In the genomic region with DNA sequence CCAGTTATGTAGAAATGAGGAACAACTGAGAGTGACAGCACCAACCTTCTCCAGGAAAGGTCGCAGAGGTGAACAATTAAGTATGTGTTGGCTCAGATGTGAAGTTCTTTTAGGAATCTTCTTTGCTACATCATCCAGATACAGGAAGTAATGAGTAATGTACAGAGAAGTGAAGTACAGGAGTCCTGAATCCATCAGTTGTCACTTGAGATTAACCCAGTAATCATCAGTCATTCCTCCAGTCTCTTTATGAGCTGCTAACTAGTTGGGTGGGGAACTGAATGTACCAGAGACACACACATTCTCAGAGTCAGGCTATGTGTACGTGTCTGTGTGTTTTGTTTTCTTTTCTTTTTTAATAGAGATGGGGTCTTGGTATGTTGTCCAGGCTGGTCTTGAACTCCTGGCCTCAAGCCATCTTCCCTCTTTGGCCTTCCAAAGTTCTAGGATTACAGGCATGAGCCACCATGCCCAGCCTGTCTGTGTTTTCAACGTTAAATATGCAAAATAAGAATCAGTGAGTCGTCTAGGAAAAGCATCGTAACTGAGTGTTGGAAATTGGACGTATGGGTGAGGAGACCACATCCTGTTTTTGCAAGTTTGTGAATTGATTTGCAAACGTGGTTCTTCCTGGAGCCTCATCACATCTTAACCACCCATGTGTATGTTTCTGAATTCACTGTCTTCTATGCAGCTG, we compare ENCODE assay signal across 15 cellular contexts. TPM values are rescaled to one million over a fixed set of nuclear protein-coding genes. Genes with fewer than 3 reads are reported as not detected.
DNase-seq lines count a peak whose midpoint lies in the region; ATAC-seq, FAIRE-seq and TF ChIP-seq lines count a peak whose summit lies in the region.
"Had no signal": no experiment of that assay in that cellular context is flagged by ENCODE, and none has a peak within 500 bp of the region (broad histone marks: within the 10 kb centered on the region; RNA-seq: fewer than 3 reads in every experiment).

No MANE protein-coding gene starts in this region.

- no peak for TF ChIP-seq RAD21 in GM12878 (IDR thresholded peaks at IDR 0.05; ENCODE audit: insufficient read depth, low read depth, low read length)

- H3K27me3 Mint-ChIP-seq in activated naive CD4-positive, alpha-beta T cell treated with anti-CD3 and anti-CD28 coated beads for 36 hours (ENCODE audit: low read depth): no peaks in the 10 kb centered on the region
- no peaks in the 10 kb centered on the region for H3K27me3 Mint-ChIP-seq in T-cell
- H3K27me3 Mint-ChIP-seq in stimulated activated naive CD8-positive, alpha-beta T cell treated with anti-CD3 and anti-CD28 coated beads, Interleukin-15, amount 100 ng/mL, for 72 hours: no peaks in the 10 kb centered on the region

- H3K4me3 ChIP-seq in GM12878 (peak overlapping the region; percentile 24; the same call in 1 of the 2 replicates), left ventricle myocardium inferior (no peak overlapping the region)
- H3K4me3 ChIP-seq: MG63, stomach had no signal

- H3K79me2 ChIP-seq in GM12878 (ENCODE audit: control insufficient read depth, insufficient read depth, low read length): no peaks in the 10 kb centered on the region

- peaks cover 4% of the 10 kb centered on the region for H3K4me1 ChIP-seq in GM12878 (ENCODE audit: control insufficient read depth, insufficient read depth, low read length)
- no peaks in the 10 kb centered on the region for H3K4me1 ChIP-seq in left ventricle myocardium inferior
- H3K4me1 ChIP-seq: stomach had no signal

- SMC1A ChIA-PET in GM12878 (lab: Charles Lee; ENCODE audit: uncharacterized antibody, unreplicated experiment): no interaction called here

- FAIRE-seq in GM12878 (lab: Jason Lieb, UNC): peak; percentile 78
- FAIRE-seq: islet of Langerhans had no signal

- H3K4me2 ChIP-seq in GM12878 (ENCODE audit: control insufficient read depth, insufficient read depth): 0 out of 2 replicates have a peak overlapping the region, but pooled peaks have one; percentile 33

- no peak overlapping the region for H3K9ac ChIP-seq in GM12878 (ENCODE audit: control insufficient read depth, insufficient read depth, low read length)

- peaks cover 10% of the 10 kb centered on the region for H3K9me3 Mint-ChIP-seq in activated naive CD4-positive, alpha-beta T cell treated with anti-CD3 and anti-CD28 coated beads for 36 hours
- peaks cover 3 to 14% (median 6%) of the 10 kb centered on the region in 3 donors for H3K9me3 Mint-ChIP-seq in T-cell
- peaks cover 28 to 46% of the 10 kb centered on the region in 2 donors for H3K9me3 Mint-ChIP-seq in stimulated activated naive CD8-positive, alpha-beta T cell treated with anti-CD3 and anti-CD28 coated beads, Interleukin-15, amount 100 ng/mL, for 72 hours

- H2AFZ ChIP-seq in GM12878 (ENCODE audit: control insufficient read depth, low read depth, low read length): peak overlapping the region; percentile 26; the same call in 1 of the 2 replicates

- peak overlapping the region; percentile 96 for H3K27ac Mint-ChIP-seq in activated naive CD4-positive, alpha-beta T cell treated with anti-CD3 and anti-CD28 coated beads for 36 hours
- H3K27ac Mint-ChIP-seq in T-cell: peak overlapping the region; percentile 96 to 98
- H3K27ac Mint-ChIP-seq in stimulated activated naive CD8-positive, alpha-beta T cell treated with anti-CD3 and anti-CD28 coated beads, Interleukin-15, amount 100 ng/mL, for 72 hours: peak overlapping the region; percentile 99

- WGBS in GM12878 (ENCODE audit: insufficient coverage, insufficient replicate concordance, low lambda C conversion rate, missing lambda C conversion rate): 0% methylated on average over 7 of the region's 7 CpGs

- no peaks in the 10 kb centered on the region for H3K36me3 ChIP-seq in GM12878 (ENCODE audit: control insufficient read depth in 2 of 2, insufficient read depth in 2 of 2, low read length in 1 of 2)
- H3K36me3 ChIP-seq in left ventricle myocardium inferior: no peaks in the 10 kb centered on the region
- H3K36me3 ChIP-seq: MG63, stomach had no signal

- no peaks in the 10 kb centered on the region for H4K20me1 ChIP-seq in GM12878 (ENCODE audit: control insufficient read depth, insufficient read depth)

- peaks cover 10% of the 10 kb centered on the region for H3K36me3 Mint-ChIP-seq in activated naive CD4-positive, alpha-beta T cell treated with anti-CD3 and anti-CD28 coated beads for 36 hours (ENCODE audit: low read depth)
- H3K36me3 Mint-ChIP-seq in T-cell: peaks cover 3% of the 10 kb centered on the region

- no peak for TF ChIP-seq POLR2A in GM12878 (IDR thresholded peaks at IDR 0.05; ENCODE audit: low read depth, low read length)

- intact Hi-C loops in activated naive CD4-positive, alpha-beta T cell treated with anti-CD3 and anti-CD28 coated beads for 36 hours (cut with micrococcal nuclease): loop anchor here (1.0 kb wide), 5 partner anchors 20 to 68 kb away; partner anchors contain the start of genes ZNF200 and ZNF263
- intact Hi-C loops in GM12878 (cut with micrococcal nuclease; ENCODE audit: unreplicated experiment): no loop called here
- intact Hi-C loops in left ventricle myocardium inferior (cut with micrococcal nuclease): no loop called here

- TF ChIP-seq CTCF in GM12878 (IDR thresholded peaks at IDR 0.05 in 2 of 3, conservative IDR thresholded peaks at IDR 0.05 in 1 of 3; ENCODE audit: control insufficient read depth in 2 of 3, extremely low read depth in 1 of 3, insufficient read depth in 1 of 3, low read depth in 3 of 3, low read length in 3 of 3) (no peak), GM13977 (IDR thresholded peaks at IDR 0.05; ENCODE audit: extremely low read depth, insufficient read depth, missing control alignments) (no peak), left ventricle myocardium inferior (IDR thresholded peaks at IDR 0.05; ENCODE audit: borderline replicate concordance) (no peak)

- in situ Hi-C loops in GM12878 (cut with MboI) (no loop called here), GM13977 (cut with MboI; ENCODE audit: low pct_unique_long_range_greater_than_20kb, low sequenced_read_pairs, unreplicated experiment) (no loop called here)

- peak; percentile 76 for DNase-seq in activated naive CD4-positive, alpha-beta T cell treated with anti-CD3 and anti-CD28 coated beads for 36 hours
- no peak for DNase-seq in activated naive CD4-positive, alpha-beta T cell treated with anti-CD3 and anti-CD28 coated beads, Interleukin-2, amount 50 U/mL, for 16 hours
- DNase-seq in T-cell: peak in 27 of 34 experiments; percentile 3 to 75 (median 51)
- DNase-seq in GM12878 (ENCODE audit: low read depth, low spot score): no peak
- peak; percentile 59 to 66 for DNase-seq in stimulated activated naive CD8-positive, alpha-beta T cell treated with anti-CD3 and anti-CD28 coated beads, Interleukin-15, amount 100 ng/mL, for 72 hours
- no peak for DNase-seq in GF-D8 (lab: John Stamatoyannopoulos, UW)
- DNase-seq in GM13977 (ENCODE audit: low spot score): no peak
- no peak for DNase-seq in left ventricle myocardium inferior
- DNase-seq: cerebellar nuclear complex, MG63, NCI-H446 treated with DMSO at 0.1 percent for 48 hours, stomach had no signal

- peak overlapping the region; percentile 54 for H3K4me3 Mint-ChIP-seq in activated naive CD4-positive, alpha-beta T cell treated with anti-CD3 and anti-CD28 coated beads for 36 hours
- H3K4me3 Mint-ChIP-seq in T-cell: peak overlapping the region; percentile 62 to 73 (median 63)
- H3K4me3 Mint-ChIP-seq in stimulated activated naive CD8-positive, alpha-beta T cell treated with anti-CD3 and anti-CD28 coated beads, Interleukin-15, amount 100 ng/mL, for 72 hours: peak overlapping the region; percentile 70 to 84

- peaks cover 31% of the 10 kb centered on the region for H3K4me1 Mint-ChIP-seq in activated naive CD4-positive, alpha-beta T cell treated with anti-CD3 and anti-CD28 coated beads for 36 hours (ENCODE audit: low read depth)
- H3K4me1 Mint-ChIP-seq in T-cell: peaks cover 33 to 51% (median 46%) of the 10 kb centered on the region in 3 donors
- H3K4me1 Mint-ChIP-seq in stimulated activated naive CD8-positive, alpha-beta T cell treated with anti-CD3 and anti-CD28 coated beads, Interleukin-15, amount 100 ng/mL, for 72 hours: peaks cover 57% of the 10 kb centered on the region

- peak; percentile 90 to 94 (median 92) for ATAC-seq in T-cell (replicated peaks in 1 of 4)
- ATAC-seq in GM12878: no peak
- ATAC-seq in stimulated activated naive CD8-positive, alpha-beta T cell treated with anti-CD3 and anti-CD28 coated beads, Interleukin-15, amount 100 ng/mL, for 72 hours: peak; percentile 94
- ATAC-seq: SK-N-SH treated with all-trans-retinoic acid at 6 μM for 48 hours had no signal

- no peak for TF ChIP-seq EP300 in GM12878 (IDR thresholded peaks at IDR 0.05; ENCODE audit: borderline replicate concordance in 1 of 2, control insufficient read depth in 1 of 2, low read depth in 2 of 2, low read length in 2 of 2)

- CTCF ChIA-PET in activated naive CD4-positive, alpha-beta T cell treated with anti-CD3 and anti-CD28 coated beads for 36 hours (lab: Charles Lee): no interaction called here
- CTCF ChIA-PET in T-cell (lab: Charles Lee) (no interaction called here), GM12878 (lab: Yijun Ruan, JAX) (no interaction called here)

- no peaks in the 10 kb centered on the region for H3K27me3 ChIP-seq in GM12878 (replicated peaks in 1 of 2; ENCODE audit: control insufficient read depth in 2 of 2, insufficient read depth in 2 of 2, low read length in 1 of 2)
- peaks cover 19% of the 10 kb centered on the region for H3K27me3 ChIP-seq in left ventricle myocardium inferior (ENCODE audit: low read depth)

- H3K27ac ChIP-seq in GM12878 (ENCODE audit: control insufficient read depth, insufficient read depth): no peak overlapping the region
- no peak overlapping the region for H3K27ac ChIP-seq in left ventricle myocardium inferior (replicated peaks)

- RAD21 ChIA-PET in GM12878 (lab: Charles Lee; ENCODE audit: unreplicated experiment): no interaction called here

- no TSS peak for BruUV-seq in GM12878 (replicated peaks; lab: Mats Ljungman, UMichigan)

- H3K9me3 ChIP-seq in GM12878 (replicated peaks; ENCODE audit: control insufficient read depth, insufficient read depth, low read length) (no peaks in the 10 kb centered on the region; the same call in 2 of the 3 replicates), left ventricle myocardium inferior (replicated peaks) (peaks cover 33% of the 10 kb centered on the region)

- POLR2A ChIA-PET in T-cell (lab: Charles Lee) (no interaction called here), GM12878 (lab: Charles Lee) (no interaction called here)

RNA-seq across cellular contexts. Expression of gene ZNF200, which starts 19.9 kb away (rescaled TPM):
- total RNA-seq in activated naive CD4-positive, alpha-beta T cell treated with anti-CD3 and anti-CD28 coated beads for 36 hours: 10 to 100 TPM in 1 of 2 experiments, 1 to 10 TPM in 1; 9.7 to 10.1 TPM
- total RNA-seq in T-cell (10 to 100 TPM in 3 of 5 donors, 1 to 10 TPM in 2; 7.6 to 21.3 (median 20.1) TPM), GM12878 (2014; rRNA removed) (12.8 and 14.1 TPM in 2 replicates), GM12878 (2014; rRNA removed; fragmentation: Illumina TruSeq; extraction: Trizol) (11.5 and 12.1 TPM in 2 replicates), GM12878 (2021) (8.7 and 10.4 TPM in 2 replicates), left ventricle myocardium inferior (5.8 TPM)
- total RNA-seq in GM12878 (2013; cell fraction: nucleolus; rRNA removed): 30.1 and 31.9 TPM in 2 replicates
- 3.1 TPM for polyA plus RNA-seq in GM12878 (2011; ENCODE audit: low read depth)
- polyA plus RNA-seq in GM12878 (2011; rRNA removed) (6.3 and 7.8 TPM in 2 replicates), GM12878 (2014; fragmentation: Illumina TruSeq; extraction: Trizol) (8.9 and 11.2 TPM in 2 replicates), GM12878 (2014; fragmentation: Nextera tagmentation; extraction: Ambion mirVana) (1 to 10 TPM; 4.0 to 4.1 TPM), GM12878 (2014; rRNA removed) (5.2 and 8.3 TPM in 2 replicates), GM12878 (2016; fragmentation: Nextera tagmentation; extraction: Ambion mirVana) (10 to 100 TPM; 12.4 to 13.9 TPM)
- 4.1 and 4.6 TPM in 2 replicates for polyA plus RNA-seq in GM12878 (2011; cell fraction: cytosol; rRNA removed)
- 8.2 and 10.6 TPM in 2 replicates for polyA plus RNA-seq in GM12878 (2011; cell fraction: nucleus; rRNA removed)
- polyA plus RNA-seq in GM12878 (2012): 4.6 and 5.5 TPM in 2 replicates
- polyA minus RNA-seq in GM12878 (2011; rRNA and poly(A)+ RNA removed): 9.2 and 11.3 TPM in 2 replicates
- polyA minus RNA-seq in GM12878 (2011; cell fraction: cytosol; rRNA and poly(A)+ RNA removed): 4.0 and 7.1 TPM in 2 replicates
- 9.7 and 17.2 TPM in 2 replicates for polyA minus RNA-seq in GM12878 (2011; cell fraction: nucleus; rRNA and poly(A)+ RNA removed)

RNA-seq across cellular contexts. Expression of gene OR1F1, which starts 27.0 kb away (rescaled TPM):
- total RNA-seq in activated naive CD4-positive, alpha-beta T cell treated with anti-CD3 and anti-CD28 coated beads for 36 hours: not detected
- total RNA-seq in T-cell: not detected
- total RNA-seq in GM12878 (2013; cell fraction: nucleolus; rRNA removed): not detected in 2 replicates
- not detected in 2 replicates for total RNA-seq in GM12878 (2014; rRNA removed)
- not detected in 2 replicates for total RNA-seq in GM12878 (2014; rRNA removed; fragmentation: Illumina TruSeq; extraction: Trizol)
- not detected in 2 replicates for total RNA-seq in GM12878 (2021)
- polyA plus RNA-seq in GM12878 (2011; ENCODE audit: low read depth): not detected
- polyA plus RNA-seq in GM12878 (2011; rRNA removed): 0.12 TPM in 1 of 2 replicates, not detected in the other
- 0.30 and 0.36 TPM in 2 replicates for polyA plus RNA-seq in GM12878 (2011; cell fraction: cytosol; rRNA removed)
- 0.12 TPM in 1 of 2 replicates, not detected in the other for polyA plus RNA-seq in GM12878 (2011; cell fraction: nucleus; rRNA removed)
- polyA plus RNA-seq in GM12878 (2012): not detected in 2 replicates
- 0.10 TPM in 1 of 2 replicates, not detected in the other for polyA plus RNA-seq in GM12878 (2014; fragmentation: Illumina TruSeq; extraction: Trizol)
- polyA plus RNA-seq in GM12878 (2014; fragmentation: Nextera tagmentation; extraction: Ambion mirVana): not detected
- 0.14 TPM in 1 of 2 replicates, not detected in the other for polyA plus RNA-seq in GM12878 (2014; rRNA removed)
- not detected for polyA plus RNA-seq in GM12878 (2016; fragmentation: Nextera tagmentation; extraction: Ambion mirVana)
- 1.1 TPM in 1 of 2 replicates, not detected in the other for polyA minus RNA-seq in GM12878 (2011; rRNA and poly(A)+ RNA removed)
- not detected in 2 replicates for polyA minus RNA-seq in GM12878 (2011; cell fraction: cytosol; rRNA and poly(A)+ RNA removed)
- polyA minus RNA-seq in GM12878 (2011; cell fraction: nucleus; rRNA and poly(A)+ RNA removed): not detected in 2 replicates
- total RNA-seq in left ventricle myocardium inferior: not detected
- total RNA-seq: myocyte, stomach had no signal
- polyA plus RNA-seq: stomach had no signal

RNA-seq across cellular contexts. Expression of gene MEFV, which starts 41.4 kb away (rescaled TPM):
- total RNA-seq in activated naive CD4-positive, alpha-beta T cell treated with anti-CD3 and anti-CD28 coated beads for 36 hours: under 1 TPM; 0.07 TPM
- total RNA-seq in T-cell: under 1 TPM in 4 of 5 donors, not detected in 1; 0.10 to 0.38 (median 0.19) TPM
- 0.29 TPM in 1 of 2 replicates, not detected in the other for total RNA-seq in GM12878 (2013; cell fraction: nucleolus; rRNA removed)
- 0.05 and 0.11 TPM in 2 replicates for total RNA-seq in GM12878 (2014; rRNA removed)
- total RNA-seq in GM12878 (2014; rRNA removed; fragmentation: Illumina TruSeq; extraction: Trizol): 0.14 TPM in 1 of 2 replicates, not detected in the other
- 0.10 and 0.11 TPM in 2 replicates for total RNA-seq in GM12878 (2021)
- not detected for polyA plus RNA-seq in GM12878 (2011; ENCODE audit: low read depth)
- 0.03 TPM in 1 of 2 replicates, not detected in the other for polyA plus RNA-seq in GM12878 (2011; rRNA removed)
- not detected in 2 replicates for polyA plus RNA-seq in GM12878 (2011; cell fraction: cytosol; rRNA removed)
- 0.03 and 0.10 TPM in 2 replicates for polyA plus RNA-seq in GM12878 (2011; cell fraction: nucleus; rRNA removed)
- 0.07 and 0.13 TPM in 2 replicates for polyA plus RNA-seq in GM12878 (2012)
- 0.07 and 0.08 TPM in 2 replicates for polyA plus RNA-seq in GM12878 (2014; fragmentation: Illumina TruSeq; extraction: Trizol)
- not detected for polyA plus RNA-seq in GM12878 (2014; fragmentation: Nextera tagmentation; extraction: Ambion mirVana)
- 0.09 and 0.29 TPM in 2 replicates for polyA plus RNA-seq in GM12878 (2014; rRNA removed)
- polyA plus RNA-seq in GM12878 (2016; fragmentation: Nextera tagmentation; extraction: Ambion mirVana): not detected
- polyA minus RNA-seq in GM12878 (2011; rRNA and poly(A)+ RNA removed): 0.29 TPM in 1 of 2 replicates, not detected in the other
- not detected in 2 replicates for polyA minus RNA-seq in GM12878 (2011; cell fraction: cytosol; rRNA and poly(A)+ RNA removed)
- polyA minus RNA-seq in GM12878 (2011; cell fraction: nucleus; rRNA and poly(A)+ RNA removed): not detected in 2 replicates
- 0.49 TPM for total RNA-seq in left ventricle myocardium inferior

Comparison
In these comparisons a context has a peak if more than half of its experiments do, and no peak if none do; other contexts are left out.
1. DNase-seq: peak in activated naive CD4-positive, alpha-beta T cell treated with anti-CD3 and anti-CD28 coated beads for 36 hours (single experiment), T-cell (27 of 34) and stimulated activated naive CD8-positive, alpha-beta T cell treated with anti-CD3 and anti-CD28 coated beads, Interleukin-15, amount 100 ng/mL, for 72 hours (2 of 2); none in activated naive CD4-positive, alpha-beta T cell treated with anti-CD3 and anti-CD28 coated beads, Interleukin-2, amount 50 U/mL, for 16 hours (single experiment), GM12878 (single experiment), GF-D8 (single experiment), GM13977 (single experiment) and left ventricle myocardium inferior (single experiment).
2. Peak in every context shown above with its lines, with median percentiles within 50 percentile points of each other: H3K27ac Mint-ChIP-seq and H3K4me3 Mint-ChIP-seq.